ENCODE assay signal across 1 cellular context in the genomic region with DNA sequence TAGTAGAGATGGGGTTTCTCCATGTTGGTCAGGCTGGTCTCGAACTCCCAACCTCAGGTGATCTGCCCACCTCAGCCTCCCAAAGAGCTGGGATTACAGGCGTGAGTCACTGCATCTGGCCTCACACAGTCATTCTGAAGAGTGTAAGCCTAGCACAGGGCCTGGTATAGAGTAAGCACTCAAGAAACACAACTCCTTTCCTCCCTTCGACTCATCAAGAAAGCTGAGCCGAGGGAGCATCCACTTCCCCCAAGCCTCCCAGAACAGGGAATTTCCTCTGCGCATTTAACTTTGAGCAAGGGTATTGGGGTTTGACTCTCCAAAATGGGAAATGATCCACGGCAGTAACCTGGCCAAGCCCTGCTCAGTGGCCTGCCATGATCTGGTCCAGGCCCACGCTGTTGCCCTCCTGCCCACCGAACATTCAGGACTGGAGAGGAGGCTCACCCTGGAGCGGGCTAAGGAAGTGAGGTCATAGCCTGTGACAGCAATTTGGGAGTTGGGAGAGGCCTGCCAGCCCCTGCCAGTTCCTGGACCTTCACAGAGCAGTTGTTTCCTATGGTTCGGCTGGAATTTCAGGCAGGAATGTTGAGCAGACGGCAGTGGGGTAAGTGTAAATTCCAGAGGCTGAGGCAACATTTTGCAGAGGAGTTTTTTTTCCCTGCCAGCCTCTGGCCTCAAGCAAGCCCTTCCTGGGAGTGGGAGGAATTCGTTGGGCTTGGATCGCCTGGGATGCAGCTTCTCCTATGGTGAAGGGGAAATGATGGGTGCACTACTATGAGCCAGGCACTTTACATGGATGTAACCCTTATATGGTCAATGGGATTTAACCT.
TF ChIP-seq lines count a peak whose summit lies in the region.

No MANE protein-coding gene starts in this region.

TF ChIP-seq in A549, 52 proteins besides CTCF, POLR2A, EP300 and RAD21 (continued from another document):
- TF ChIP-seq NPAS2 (CRISPR knock-in tag; IDR thresholded peaks at IDR 0.05; ENCODE audit: borderline replicate concordance) (no peak), HOXB5 (CRISPR knock-in tag; IDR thresholded peaks at IDR 0.05) (peak; percentile 84), FOXS1 (CRISPR knock-in tag; IDR thresholded peaks at IDR 0.05) (peak; percentile 67; the same call in 1 of the 2 replicates), HEYL (CRISPR knock-in tag; IDR thresholded peaks at IDR 0.05) (0 out of 2 replicates have a peak, but pooled peaks have one; percentile 34)
- TF ChIP-seq, protein P1, sequence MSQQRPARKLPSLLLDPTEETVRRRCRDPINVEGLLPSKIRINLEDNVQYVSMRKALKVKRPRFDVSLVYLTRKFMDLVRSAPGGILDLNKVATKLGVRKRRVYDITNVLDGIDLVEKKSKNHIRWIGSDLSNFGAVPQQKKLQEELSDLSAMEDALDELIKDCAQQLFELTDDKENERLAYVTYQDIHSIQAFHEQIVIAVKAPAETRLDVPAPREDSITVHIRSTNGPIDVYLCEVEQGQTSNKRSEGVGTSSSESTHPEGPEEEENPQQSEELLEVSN (IDR thresholded peaks at IDR 0.05; ENCODE audit: borderline replicate concordance, low read depth), result peak; percentile 66; the same call in 1 of the 2 replicates
- TF ChIP-seq, protein P2, sequence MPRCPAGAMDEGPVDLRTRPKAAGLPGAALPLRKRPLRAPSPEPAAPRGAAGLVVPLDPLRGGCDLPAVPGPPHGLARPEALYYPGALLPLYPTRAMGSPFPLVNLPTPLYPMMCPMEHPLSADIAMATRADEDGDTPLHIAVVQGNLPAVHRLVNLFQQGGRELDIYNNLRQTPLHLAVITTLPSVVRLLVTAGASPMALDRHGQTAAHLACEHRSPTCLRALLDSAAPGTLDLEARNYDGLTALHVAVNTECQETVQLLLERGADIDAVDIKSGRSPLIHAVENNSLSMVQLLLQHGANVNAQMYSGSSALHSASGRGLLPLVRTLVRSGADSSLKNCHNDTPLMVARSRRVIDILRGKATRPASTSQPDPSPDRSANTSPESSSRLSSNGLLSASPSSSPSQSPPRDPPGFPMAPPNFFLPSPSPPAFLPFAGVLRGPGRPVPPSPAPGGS (IDR thresholded peaks at IDR 0.05), result 0 out of 3 replicates have a peak, but pooled peaks have one; percentile 28
TF ChIP-seq in A549: peak in this region for 15.
